In the genomic region with DNA sequence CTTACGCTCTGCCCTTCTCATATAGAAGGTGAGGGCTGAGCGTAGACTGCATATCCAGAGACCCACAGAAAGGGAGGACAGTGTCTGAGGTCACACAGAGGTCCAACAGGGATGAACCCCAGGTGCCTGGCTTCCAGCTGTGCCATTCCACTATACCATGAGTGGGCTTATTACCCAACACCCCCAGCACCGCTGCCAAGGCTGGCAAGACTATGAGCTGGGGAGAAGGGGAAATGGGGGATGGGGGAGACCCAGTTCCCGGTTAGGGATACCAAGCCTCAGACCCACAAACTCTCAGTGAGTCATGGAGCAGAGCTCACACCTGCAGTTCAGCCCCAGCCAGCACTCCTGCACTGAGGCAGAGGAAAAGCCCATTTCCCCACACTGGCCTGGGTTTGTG, we compare ENCODE assay signal across 16 cellular contexts.
"Had no signal": no experiment of that assay in that cellular context is flagged by ENCODE, and none has a peak within 500 bp of the region (broad histone marks: within the 10 kb centered on the region; RNA-seq: fewer than 3 reads in every experiment).

No MANE protein-coding gene starts in this region.

- H3K36me3 ChIP-seq: left ventricle myocardium inferior, lower lobe of right lung, tibial artery, upper lobe of left lung, vagina had no signal

- H3K27me3 ChIP-seq: vagina had no signal

- H3K79me2 ChIP-seq: hepatocyte had no signal

- H3K4me3 ChIP-seq: hepatocyte, left ventricle myocardium inferior, lower lobe of right lung, tibial artery, upper lobe of left lung had no signal

- DNase-seq: dermis blood vessel endothelial cell; foreskin melanocyte; kidney; left cardiac atrium; left ventricle myocardium inferior; lower lobe of right lung; mesenchymal stem cell; naive thymus-derived CD4-positive, alpha-beta T cell; posterior cingulate gyrus; small intestine; stimulated activated CD4-positive, alpha-beta T cell treated with anti-CD3 and anti-CD28 coated beads, Interleukin-2, amount 100 ng/mL, for 48 hours; stimulated activated naive CD8-positive, alpha-beta T cell treated with anti-CD3 and anti-CD28 coated beads, Interleukin-15, Interleukin-2, amounts not matched to agents 100 U/mL and 50 U/mL, for 24 hours; upper lobe of left lung had no signal

- H3K9me3 ChIP-seq: left ventricle myocardium inferior, lower lobe of right lung, tibial artery, upper lobe of left lung, vagina had no signal

- ATAC-seq: left cardiac atrium; lower lobe of right lung; naive thymus-derived CD4-positive, alpha-beta T cell; stimulated activated naive CD8-positive, alpha-beta T cell treated with anti-CD3 and anti-CD28 coated beads, Interleukin-15, Interleukin-2, amounts not matched to agents 100 U/mL and 50 U/mL, for 24 hours had no signal

- H3K27ac ChIP-seq: hepatocyte, left ventricle myocardium inferior, lower lobe of right lung, tibial artery, upper lobe of left lung, vagina had no signal

- H3K4me2 ChIP-seq: hepatocyte had no signal

- H2AFZ ChIP-seq: hepatocyte had no signal
